ENCODE assay signal across 17 cellular contexts in the genomic region with DNA sequence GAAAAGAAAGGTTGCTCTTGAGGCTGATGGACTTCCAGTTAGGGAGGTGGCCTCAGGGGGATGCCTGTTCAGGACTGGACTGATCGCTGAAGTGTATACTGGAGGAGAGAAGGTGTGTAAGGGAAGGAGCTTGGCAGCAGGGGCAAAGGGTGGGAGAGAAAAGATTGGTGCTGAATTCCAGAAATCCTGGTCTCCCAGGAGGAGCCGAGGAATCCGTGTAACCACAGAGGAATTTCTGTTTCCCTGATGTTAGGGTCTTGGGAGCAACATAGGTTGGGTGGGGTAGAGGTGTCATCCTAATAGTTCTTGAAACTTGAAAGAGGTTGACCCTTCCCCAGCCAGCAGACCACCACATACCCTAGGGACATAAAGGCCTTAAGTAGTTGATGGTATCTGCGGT.
DNase-seq lines count a peak whose midpoint lies in the region; ATAC-seq and TF ChIP-seq lines count a peak whose summit lies in the region.
"Had no signal": no experiment of that assay in that cellular context is flagged by ENCODE, and none has a peak within 500 bp of the region (broad histone marks: within the 10 kb centered on the region; RNA-seq: fewer than 3 reads in every experiment).

No MANE protein-coding gene starts in this region.

- CTCF ChIA-PET in IMR-90 (lab: Yijun Ruan, JAX) = no interaction called here

- H3K14ac ChIP-seq in IMR-90 (replicated peaks; ENCODE audit: low read depth, low read length) (no peak overlapping the region), trophoblast cell (ENCODE audit: low read length) (no peak overlapping the region)

- H3K9ac ChIP-seq in IMR-90 (ENCODE audit: low read depth, low read length) (no peak overlapping the region), trophoblast cell (ENCODE audit: low read length) (no peak overlapping the region)

- no peak for TF ChIP-seq CTCF in IMR-90 (conservative IDR thresholded peaks at IDR 0.05; ENCODE audit: low read depth, low read length)
- TF ChIP-seq CTCF in transverse colon (IDR thresholded peaks at IDR 0.05) = no peak

- in situ Hi-C loops in IMR-90 (cut with MboI; ENCODE audit: low sequenced_read_pairs) = loop anchor here (25.0 kb wide), 1 partner anchor 575 kb away; no protein-coding TSS in a partner anchor
- in situ Hi-C loops in transverse colon (cut with MboI; ENCODE audit: low pct_ligation_motif_present in 1 of 4, low pct_unique_long_range_greater_than_20kb in 1 of 4, low sequenced_read_pairs in 3 of 4) = loop anchor here in 1 of 4 donors (25.0 kb wide), 1 partner anchor 225 kb away; no protein-coding TSS in a partner anchor

- no peak overlapping the region for H2BK12ac ChIP-seq in trophoblast cell (ENCODE audit: low read length)

- no peak for TF ChIP-seq RAD21 in IMR-90 (IDR thresholded peaks at IDR 0.05; ENCODE audit: low read length)

- TF ChIP-seq POLR2A in IMR-90 (IDR thresholded peaks at IDR 0.05; ENCODE audit: low read depth, low read length) (no peak), transverse colon (IDR thresholded peaks at IDR 0.05) (no peak)

- H4K5ac ChIP-seq in IMR-90 (ENCODE audit: low read depth, low read length) = no peak overlapping the region

- H4K20me1 ChIP-seq in IMR-90 (ENCODE audit: insufficient read depth, low read length) = no peaks in the 10 kb centered on the region

- dilution Hi-C loops in IMR-90 (cut with HindIII; ENCODE audit: low sequenced_read_pairs, unreplicated experiment) = no loop called here

- no peak overlapping the region for H3K23ac ChIP-seq in IMR-90 (ENCODE audit: low read depth, low read length)
- no peak overlapping the region for H3K23ac ChIP-seq in trophoblast cell (ENCODE audit: low read length)

- no peaks in the 10 kb centered on the region for H3K9me1 ChIP-seq in IMR-90 (ENCODE audit: insufficient read depth, low read length)

- H3K18ac ChIP-seq in IMR-90 (ENCODE audit: low read depth, low read length) (no peak overlapping the region), trophoblast cell (ENCODE audit: low read length) (no peak overlapping the region)

- H2AFZ ChIP-seq in IMR-90 (replicated peaks; ENCODE audit: low read length, poor library complexity) (no peak overlapping the region), trophoblast cell (ENCODE audit: insufficient read depth, low read length, poor library complexity) (no peak overlapping the region)

- H2AK5ac ChIP-seq in IMR-90 (ENCODE audit: low read depth, low read length) = no peak overlapping the region
- no peak overlapping the region for H2AK5ac ChIP-seq in trophoblast cell (ENCODE audit: low read length)

- intact Hi-C loops in IMR-90 (cut with micrococcal nuclease) (no loop called here), transverse colon (cut with DNase I; ENCODE audit: low total_unique reads) (no loop called here)

- H3K27me3 ChIP-seq in IMR-90 (ENCODE audit: control insufficient read depth, insufficient read depth, low read length) (peaks cover 39% of the 10 kb centered on the region), trophoblast cell (ENCODE audit: insufficient read depth, low read length) (no peaks in the 10 kb centered on the region), transverse colon (no peaks in the 10 kb centered on the region)

- no peak for TF ChIP-seq EP300 in transverse colon (IDR thresholded peaks at IDR 0.05; ENCODE audit: low read depth)

- no peak overlapping the region for H2BK120ac ChIP-seq in IMR-90 (ENCODE audit: low read depth, low read length)
- no peak overlapping the region for H2BK120ac ChIP-seq in trophoblast cell (ENCODE audit: insufficient read depth, low read length, poor library complexity)

- H3K4ac ChIP-seq in IMR-90 (ENCODE audit: low read depth, low read length) (no peak overlapping the region), trophoblast cell (ENCODE audit: low read depth, low read length) (no peak overlapping the region)

- H2BK20ac ChIP-seq in IMR-90 (ENCODE audit: low read depth, low read length) = no peak overlapping the region

- H3K4me3 ChIP-seq in IMR-90 (ENCODE audit: insufficient read depth, low read depth, low read length) = no peak overlapping the region
- no peak overlapping the region for H3K4me3 ChIP-seq in trophoblast cell (ENCODE audit: low read depth, low read length)
- no peak overlapping the region for H3K4me3 ChIP-seq in transverse colon
- H3K4me3 ChIP-seq: A549 had no signal

- H3K36me3 ChIP-seq in IMR-90 (ENCODE audit: control insufficient read depth, insufficient read depth, low read length) (no peaks in the 10 kb centered on the region), trophoblast cell (ENCODE audit: control insufficient read depth in 1 of 2, insufficient read depth in 2 of 2, low read length in 2 of 2) (no peaks in the 10 kb centered on the region), transverse colon (no peaks in the 10 kb centered on the region)

- POLR2A ChIA-PET in IMR-90 (lab: Charles Lee; ENCODE audit: unreplicated experiment) = no interaction called here

- H2AK9ac ChIP-seq in IMR-90 (replicated peaks; ENCODE audit: low read depth, low read length, poor library complexity) = peak overlapping the region; percentile 23

- H3K79me1 ChIP-seq in IMR-90 (ENCODE audit: low read depth in 1 of 2, low read length in 2 of 2) (no peaks in the 10 kb centered on the region), trophoblast cell (ENCODE audit: low read length) (no peaks in the 10 kb centered on the region)

- H3K27ac ChIP-seq in IMR-90 (ENCODE audit: insufficient read depth, low read length) (no peak overlapping the region), trophoblast cell (ENCODE audit: low read depth, low read length) (no peak overlapping the region), transverse colon (no peak overlapping the region)
- H3K27ac ChIP-seq: A549 had no signal

- ATAC-seq in IMR-90 (ENCODE audit: low read depth) = no peak
- ATAC-seq in esophagus mucosa = no peak
- ATAC-seq: A549, HCT116 had no signal

- no peak overlapping the region for H2BK15ac ChIP-seq in IMR-90 (ENCODE audit: low read depth, low read length)

- H3K9me3 ChIP-seq in IMR-90 (ENCODE audit: control insufficient read depth, insufficient read depth, low read length) (peaks cover 6% of the 10 kb centered on the region), trophoblast cell (ENCODE audit: insufficient read depth, low read depth, low read length) (no peaks in the 10 kb centered on the region), transverse colon (peaks cover 0 to 3% of the 10 kb centered on the region in 2 donors)

- H3K4me2 ChIP-seq in IMR-90 (ENCODE audit: low read depth, low read length) = no peak overlapping the region
- H3K4me2 ChIP-seq in trophoblast cell (ENCODE audit: low read length) = no peak overlapping the region
- H3K4me2 ChIP-seq: A549 had no signal

- H3K4me1 ChIP-seq in IMR-90 (ENCODE audit: control insufficient read depth, insufficient read depth, low read length) = no peaks in the 10 kb centered on the region
- peaks cover 0 to 2% of the 10 kb centered on the region in 2 experiments for H3K4me1 ChIP-seq in trophoblast cell (ENCODE audit: control insufficient read depth in 1 of 2, insufficient read depth in 2 of 2, low read length in 2 of 2)
- H3K4me1 ChIP-seq in transverse colon = no peaks in the 10 kb centered on the region
- H3K4me1 ChIP-seq: A549 had no signal

- no peak overlapping the region for H4K12ac ChIP-seq in trophoblast cell (ENCODE audit: low read depth, low read length)

- WGBS in IMR-90 (ENCODE audit: extremely low coverage in 2 of 2, insufficient read length in 1 of 2), 2 experiments = 78% methylated on average over 2 of the region's 4 CpGs; no CpG with 5 or more reads in 1 of the 2 experiments
- no CpG with 5 or more reads among the region's 4 CpGs for WGBS in trophoblast cell (ENCODE audit: extremely low coverage, insufficient coverage, insufficient read length)
- WGBS in transverse colon (ENCODE audit: low coverage in 1 of 2), 2 donors = 80 to 94% methylated on average over 3 to 4 of the region's 4 CpGs

- DNase-seq in IMR-90 = no peak
- DNase-seq in islet precursor cell = peak; percentile 64
- peak; percentile 5 to 8 for DNase-seq in trophoblast cell
- DNase-seq in AG20443 (ENCODE audit: low spot score) = no peak
- DNase-seq in transverse colon = no peak
- DNase-seq: 8988T; ACHN; C1 segment of cervical spinal cord; Calu3; CD4-positive, alpha-beta memory T cell; COR-L47; DMS53; DMS79 treated with DMSO at 0.1 percent for 48 hours; GOT3 had no signal

- H2BK5ac ChIP-seq in IMR-90 (ENCODE audit: low read depth, low read length, poor library complexity, severe bottlenecking) (no peak overlapping the region), trophoblast cell (ENCODE audit: low read depth, low read length, poor library complexity) (no peak overlapping the region)

- H4K8ac ChIP-seq in IMR-90 (ENCODE audit: low read depth in 2 of 2, low read length in 2 of 2) = no peak overlapping the region
- H4K8ac ChIP-seq in trophoblast cell (ENCODE audit: low read depth, low read length) = no peak overlapping the region

- H4K91ac ChIP-seq in IMR-90 (ENCODE audit: insufficient read depth, low read depth, low read length) (no peak overlapping the region), trophoblast cell (ENCODE audit: low read depth, low read length) (no peak overlapping the region)

- no TSS peak for BruUV-seq in IMR-90 (replicated peaks; lab: Mats Ljungman, UMichigan)

- no peak overlapping the region for H3K56ac ChIP-seq in IMR-90 (ENCODE audit: extremely low read depth, insufficient read depth, low read length)

- H3K79me2 ChIP-seq in trophoblast cell (ENCODE audit: control insufficient read depth, insufficient read depth, low read length, poor library complexity) = no peaks in the 10 kb centered on the region

TF ChIP-seq in IMR-90, 13 proteins besides CTCF, POLR2A, EP300 and RAD21 (continues in another document):
- no peak for TF ChIP-seq SMC3 (IDR thresholded peaks at IDR 0.05; ENCODE audit: low read depth, low read length)
- TF ChIP-seq MXI1 (IDR thresholded peaks at IDR 0.05; ENCODE audit: borderline replicate concordance, low read depth, low read length) = no peak
- no peak for TF ChIP-seq CEBPB (IDR thresholded peaks at IDR 0.05; ENCODE audit: low read depth, low read length)
- TF ChIP-seq RCOR1 (IDR thresholded peaks at IDR 0.05; ENCODE audit: insufficient replicate concordance, low read length) = no peak
- TF ChIP-seq FOS (IDR thresholded peaks at IDR 0.05; ENCODE audit: low read depth, low read length) = no peak
- TF ChIP-seq, protein P1, sequence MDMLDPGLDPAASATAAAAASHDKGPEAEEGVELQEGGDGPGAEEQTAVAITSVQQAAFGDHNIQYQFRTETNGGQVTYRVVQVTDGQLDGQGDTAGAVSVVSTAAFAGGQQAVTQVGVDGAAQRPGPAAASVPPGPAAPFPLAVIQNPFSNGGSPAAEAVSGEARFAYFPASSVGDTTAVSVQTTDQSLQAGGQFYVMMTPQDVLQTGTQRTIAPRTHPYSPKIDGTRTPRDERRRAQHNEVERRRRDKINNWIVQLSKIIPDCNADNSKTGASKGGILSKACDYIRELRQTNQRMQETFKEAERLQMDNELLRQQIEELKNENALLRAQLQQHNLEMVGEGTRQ (IDR thresholded peaks at IDR 0.05; ENCODE audit: low read depth, low read length) = no peak
- no peak for TF ChIP-seq CHD1 (IDR thresholded peaks at IDR 0.05; ENCODE audit: low read depth, low read length)
- no peak for TF ChIP-seq MAFK (IDR thresholded peaks at IDR 0.05; ENCODE audit: low read depth, low read length)
- TF ChIP-seq RFX5 (IDR thresholded peaks at IDR 0.05; ENCODE audit: low read depth, low read length) = no peak
- TF ChIP-seq BHLHE40 (IDR thresholded peaks at IDR 0.05; ENCODE audit: low read depth, low read length) = no peak

Comparison
In these comparisons a context has a peak if more than half of its experiments do, and no peak if none do; other contexts are left out.
1. DNase-seq: peak in islet precursor cell (single experiment) and trophoblast cell (2 of 2); none in IMR-90 (single experiment), AG20443 (single experiment) and transverse colon (single experiment).